In genomic region chr12:10601860-10602259, GRCh38 we compare ENCODE assay signal across 19 cellular contexts.
"Had no signal": no experiment of that assay in that cellular context is flagged by ENCODE, and none has a peak within 500 bp of the region (broad histone marks: within the 10 kb centered on the region; RNA-seq: fewer than 3 reads in every experiment).

No MANE protein-coding gene starts in this region.

- DNase-seq: esophagus squamous epithelium; foreskin fibroblast; kidney; left cardiac atrium; left ventricle myocardium inferior; lower lobe of right lung; occipital lobe; pancreas; right cardiac atrium; small intestine; stimulated activated CD4-positive, alpha-beta T cell treated with anti-CD3 and anti-CD28 coated beads, Interleukin-12 subunit alpha, Interleukin-12 subunit beta, amount 100 ng/mL, for 4 hours; testis; upper lobe of right lung had no signal

- H3K4me3 Mint-ChIP-seq: dendritic cell treated with granulocyte-macrophage colony-stimulating factor and Interleukin-4, amounts not matched to agents 40 ng/mL and 50 ng/mL, for 4 days; memory B cell; mesothelial cell of epicardium; nephron; stimulated activated naive CD8-positive, alpha-beta T cell treated with anti-CD3 and anti-CD28 coated beads, Interleukin-15, Interleukin-2, amounts not matched to agents 100 ng/mL and 50 ng/mL, for 24 hours had no signal

- H3K27ac Mint-ChIP-seq: dendritic cell treated with granulocyte-macrophage colony-stimulating factor and Interleukin-4, amounts not matched to agents 40 ng/mL and 50 ng/mL, for 4 days; memory B cell; mesothelial cell of epicardium; nephron; progenitor cell of endocrine pancreas had no signal

- ATAC-seq: left cardiac atrium, lower lobe of right lung, pancreas, right cardiac atrium, upper lobe of right lung had no signal

- H3K27me3 Mint-ChIP-seq: dendritic cell treated with granulocyte-macrophage colony-stimulating factor and Interleukin-4, amounts not matched to agents 40 ng/mL and 50 ng/mL, for 4 days; memory B cell; progenitor cell of endocrine pancreas; stimulated activated naive CD8-positive, alpha-beta T cell treated with anti-CD3 and anti-CD28 coated beads, Interleukin-15, Interleukin-2, amounts not matched to agents 100 ng/mL and 50 ng/mL, for 24 hours had no signal

- H3K9me3 Mint-ChIP-seq: dendritic cell treated with granulocyte-macrophage colony-stimulating factor and Interleukin-4, amounts not matched to agents 40 ng/mL and 50 ng/mL, for 4 days; memory B cell; mesothelial cell of epicardium; nephron; stimulated activated naive CD8-positive, alpha-beta T cell treated with anti-CD3 and anti-CD28 coated beads, Interleukin-15, Interleukin-2, amounts not matched to agents 100 ng/mL and 50 ng/mL, for 24 hours had no signal

- H3K4me1 Mint-ChIP-seq: memory B cell, mesothelial cell of epicardium, nephron had no signal
